ENCODE assay signal across 1 cellular context in the genomic region with DNA sequence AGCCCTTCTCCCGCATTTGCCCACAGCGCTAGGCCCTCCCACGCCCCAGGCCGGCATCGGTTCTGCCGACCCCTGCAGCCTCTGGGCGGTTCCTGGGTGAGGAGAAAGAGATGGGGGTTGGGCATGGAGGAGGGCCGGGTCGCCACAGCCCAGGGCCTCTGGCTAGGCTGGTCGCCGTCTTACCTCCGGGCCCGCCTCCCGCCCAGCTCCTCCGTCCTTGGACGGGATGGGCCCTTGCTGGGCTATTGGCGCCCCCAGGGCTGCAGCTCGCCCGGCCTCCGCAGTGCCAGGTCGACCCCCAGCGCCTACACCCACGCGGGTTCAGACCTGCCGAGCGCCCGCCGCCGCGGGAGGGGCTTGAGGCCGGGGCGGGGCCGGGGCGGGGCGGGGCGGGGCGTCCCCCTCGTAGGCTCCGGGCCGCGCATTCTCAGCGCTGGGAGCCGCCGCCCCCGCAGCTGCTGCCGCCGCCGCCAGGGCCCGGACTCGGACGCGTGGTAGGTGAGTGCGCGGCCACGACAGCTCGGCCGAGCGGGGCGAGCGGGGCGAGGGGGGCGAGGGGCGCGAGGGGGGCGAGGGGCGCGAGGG.
TF ChIP-seq lines count a peak whose summit lies in the region.

A gene (plus strand): TSS at position 424 of the 585 bp plus-strand sequence. CDS start 3,118 bp downstream, outside the sequence.

TF ChIP-seq in WTC11, 78 proteins besides CTCF, POLR2A, EP300 and RAD21 (continued from another document):
- TF ChIP-seq ESRRA (CRISPR knock-in tag; IDR thresholded peaks at IDR 0.05; ENCODE audit: borderline replicate concordance) (no peak), SMAD3 (CRISPR knock-in tag; IDR thresholded peaks at IDR 0.05; ENCODE audit: borderline replicate concordance) (no peak), EMX1 (CRISPR knock-in tag; IDR thresholded peaks at IDR 0.05) (no peak), IRF2 (CRISPR knock-in tag; IDR thresholded peaks at IDR 0.05; ENCODE audit: borderline replicate concordance, low read depth) (no peak), ZNF138 (CRISPR knock-in tag; conservative IDR thresholded peaks at IDR 0.05) (no peak), HMGA2 (CRISPR knock-in tag; IDR thresholded peaks at IDR 0.05) (no peak), TEAD1 (CRISPR knock-in tag; IDR thresholded peaks at IDR 0.05) (no peak), ZBTB21 (CRISPR knock-in tag; IDR thresholded peaks at IDR 0.05; ENCODE audit: borderline replicate concordance) (no peak), NR3C1 (CRISPR knock-in tag; conservative IDR thresholded peaks at IDR 0.05; ENCODE audit: low read depth) (no peak), JAZF1 (CRISPR knock-in tag; IDR thresholded peaks at IDR 0.05) (no peak), ZNF671 (CRISPR knock-in tag; IDR thresholded peaks at IDR 0.05) (no peak), KAT7 (CRISPR knock-in tag; IDR thresholded peaks at IDR 0.05; ENCODE audit: borderline replicate concordance) (no peak), MYBL2 (CRISPR knock-in tag; IDR thresholded peaks at IDR 0.05) (no peak), MXD4 (CRISPR knock-in tag; IDR thresholded peaks at IDR 0.05; ENCODE audit: borderline replicate concordance) (no peak)
- TF ChIP-seq, protein P1, sequence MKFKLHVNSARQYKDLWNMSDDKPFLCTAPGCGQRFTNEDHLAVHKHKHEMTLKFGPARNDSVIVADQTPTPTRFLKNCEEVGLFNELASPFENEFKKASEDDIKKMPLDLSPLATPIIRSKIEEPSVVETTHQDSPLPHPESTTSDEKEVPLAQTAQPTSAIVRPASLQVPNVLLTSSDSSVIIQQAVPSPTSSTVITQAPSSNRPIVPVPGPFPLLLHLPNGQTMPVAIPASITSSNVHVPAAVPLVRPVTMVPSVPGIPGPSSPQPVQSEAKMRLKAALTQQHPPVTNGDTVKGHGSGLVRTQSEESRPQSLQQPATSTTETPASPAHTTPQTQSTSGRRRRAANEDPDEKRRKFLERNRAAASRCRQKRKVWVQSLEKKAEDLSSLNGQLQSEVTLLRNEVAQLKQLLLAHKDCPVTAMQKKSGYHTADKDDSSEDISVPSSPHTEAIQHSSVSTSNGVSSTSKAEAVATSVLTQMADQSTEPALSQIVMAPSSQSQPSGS (CRISPR knock-in tag; IDR thresholded peaks at IDR 0.05; ENCODE audit: borderline replicate concordance, low read depth) = no peak
- TF ChIP-seq, protein P2, sequence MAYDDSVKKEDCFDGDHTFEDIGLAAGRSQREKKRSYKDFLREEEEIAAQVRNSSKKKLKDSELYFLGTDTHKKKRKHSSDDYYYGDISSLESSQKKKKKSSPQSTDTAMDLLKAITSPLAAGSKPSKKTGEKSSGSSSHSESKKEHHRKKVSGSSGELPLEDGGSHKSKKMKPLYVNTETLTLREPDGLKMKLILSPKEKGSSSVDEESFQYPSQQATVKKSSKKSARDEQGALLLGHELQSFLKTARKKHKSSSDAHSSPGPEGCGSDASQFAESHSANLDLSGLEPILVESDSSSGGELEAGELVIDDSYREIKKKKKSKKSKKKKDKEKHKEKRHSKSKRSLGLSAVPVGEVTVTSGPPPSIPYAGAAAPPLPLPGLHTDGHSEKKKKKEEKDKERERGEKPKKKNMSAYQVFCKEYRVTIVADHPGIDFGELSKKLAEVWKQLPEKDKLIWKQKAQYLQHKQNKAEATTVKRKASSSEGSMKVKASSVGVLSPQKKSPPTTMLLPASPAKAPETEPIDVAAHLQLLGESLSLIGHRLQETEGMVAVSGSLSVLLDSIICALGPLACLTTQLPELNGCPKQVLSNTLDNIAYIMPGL (CRISPR knock-in tag; IDR thresholded peaks at IDR 0.05) = no peak
- TF ChIP-seq, protein P3, sequence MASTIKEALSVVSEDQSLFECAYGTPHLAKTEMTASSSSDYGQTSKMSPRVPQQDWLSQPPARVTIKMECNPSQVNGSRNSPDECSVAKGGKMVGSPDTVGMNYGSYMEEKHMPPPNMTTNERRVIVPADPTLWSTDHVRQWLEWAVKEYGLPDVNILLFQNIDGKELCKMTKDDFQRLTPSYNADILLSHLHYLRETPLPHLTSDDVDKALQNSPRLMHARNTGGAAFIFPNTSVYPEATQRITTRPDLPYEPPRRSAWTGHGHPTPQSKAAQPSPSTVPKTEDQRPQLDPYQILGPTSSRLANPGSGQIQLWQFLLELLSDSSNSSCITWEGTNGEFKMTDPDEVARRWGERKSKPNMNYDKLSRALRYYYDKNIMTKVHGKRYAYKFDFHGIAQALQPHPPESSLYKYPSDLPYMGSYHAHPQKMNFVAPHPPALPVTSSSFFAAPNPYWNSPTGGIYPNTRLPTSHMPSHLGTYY (CRISPR knock-in tag; IDR thresholded peaks at IDR 0.05) = no peak
- TF ChIP-seq, protein P4, sequence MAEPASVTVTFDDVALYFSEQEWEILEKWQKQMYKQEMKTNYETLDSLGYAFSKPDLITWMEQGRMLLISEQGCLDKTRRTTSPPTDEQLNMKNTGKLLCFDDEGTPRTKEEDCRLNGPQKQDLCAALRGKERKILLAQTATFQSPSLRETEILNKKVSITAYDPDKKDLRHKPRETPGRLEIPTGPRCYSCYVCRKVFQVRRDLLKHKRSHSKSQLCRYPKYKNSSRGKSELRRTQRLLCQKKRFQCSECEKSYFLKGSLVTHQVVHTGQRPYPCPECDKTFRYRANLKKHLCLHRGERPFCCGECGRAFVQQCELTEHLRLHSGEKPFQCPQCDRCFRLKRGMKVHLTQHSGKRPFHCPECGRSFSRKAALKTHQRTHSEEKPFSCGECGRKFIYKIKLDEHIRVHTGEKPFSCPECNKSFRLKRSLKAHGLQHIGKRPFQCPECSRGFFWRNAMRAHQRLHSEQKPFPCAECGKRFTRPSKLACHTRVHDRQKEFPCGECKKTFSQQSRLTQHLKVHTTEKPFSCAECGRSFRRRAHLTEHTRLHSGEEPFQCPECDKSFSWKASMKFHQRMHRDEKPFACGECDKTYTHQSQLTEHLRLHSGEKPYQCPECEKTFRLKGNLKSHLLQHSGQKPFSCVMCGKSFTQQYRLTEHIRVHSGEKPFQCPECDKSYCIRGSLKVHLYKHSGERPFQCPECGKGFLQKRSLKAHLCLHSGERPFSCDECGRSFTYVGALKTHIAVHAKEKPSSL (CRISPR knock-in tag; conservative IDR thresholded peaks at IDR 0.05) = no peak
- TF ChIP-seq, protein P5, sequence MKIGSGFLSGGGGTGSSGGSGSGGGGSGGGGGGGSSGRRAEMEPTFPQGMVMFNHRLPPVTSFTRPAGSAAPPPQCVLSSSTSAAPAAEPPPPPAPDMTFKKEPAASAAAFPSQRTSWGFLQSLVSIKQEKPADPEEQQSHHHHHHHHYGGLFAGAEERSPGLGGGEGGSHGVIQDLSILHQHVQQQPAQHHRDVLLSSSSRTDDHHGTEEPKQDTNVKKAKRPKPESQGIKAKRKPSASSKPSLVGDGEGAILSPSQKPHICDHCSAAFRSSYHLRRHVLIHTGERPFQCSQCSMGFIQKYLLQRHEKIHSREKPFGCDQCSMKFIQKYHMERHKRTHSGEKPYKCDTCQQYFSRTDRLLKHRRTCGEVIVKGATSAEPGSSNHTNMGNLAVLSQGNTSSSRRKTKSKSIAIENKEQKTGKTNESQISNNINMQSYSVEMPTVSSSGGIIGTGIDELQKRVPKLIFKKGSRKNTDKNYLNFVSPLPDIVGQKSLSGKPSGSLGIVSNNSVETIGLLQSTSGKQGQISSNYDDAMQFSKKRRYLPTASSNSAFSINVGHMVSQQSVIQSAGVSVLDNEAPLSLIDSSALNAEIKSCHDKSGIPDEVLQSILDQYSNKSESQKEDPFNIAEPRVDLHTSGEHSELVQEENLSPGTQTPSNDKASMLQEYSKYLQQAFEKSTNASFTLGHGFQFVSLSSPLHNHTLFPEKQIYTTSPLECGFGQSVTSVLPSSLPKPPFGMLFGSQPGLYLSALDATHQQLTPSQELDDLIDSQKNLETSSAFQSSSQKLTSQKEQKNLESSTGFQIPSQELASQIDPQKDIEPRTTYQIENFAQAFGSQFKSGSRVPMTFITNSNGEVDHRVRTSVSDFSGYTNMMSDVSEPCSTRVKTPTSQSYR (CRISPR knock-in tag; IDR thresholded peaks at IDR 0.05) = peak; percentile 87; the same call in 1 of the 2 replicates
- TF ChIP-seq, protein P6, sequence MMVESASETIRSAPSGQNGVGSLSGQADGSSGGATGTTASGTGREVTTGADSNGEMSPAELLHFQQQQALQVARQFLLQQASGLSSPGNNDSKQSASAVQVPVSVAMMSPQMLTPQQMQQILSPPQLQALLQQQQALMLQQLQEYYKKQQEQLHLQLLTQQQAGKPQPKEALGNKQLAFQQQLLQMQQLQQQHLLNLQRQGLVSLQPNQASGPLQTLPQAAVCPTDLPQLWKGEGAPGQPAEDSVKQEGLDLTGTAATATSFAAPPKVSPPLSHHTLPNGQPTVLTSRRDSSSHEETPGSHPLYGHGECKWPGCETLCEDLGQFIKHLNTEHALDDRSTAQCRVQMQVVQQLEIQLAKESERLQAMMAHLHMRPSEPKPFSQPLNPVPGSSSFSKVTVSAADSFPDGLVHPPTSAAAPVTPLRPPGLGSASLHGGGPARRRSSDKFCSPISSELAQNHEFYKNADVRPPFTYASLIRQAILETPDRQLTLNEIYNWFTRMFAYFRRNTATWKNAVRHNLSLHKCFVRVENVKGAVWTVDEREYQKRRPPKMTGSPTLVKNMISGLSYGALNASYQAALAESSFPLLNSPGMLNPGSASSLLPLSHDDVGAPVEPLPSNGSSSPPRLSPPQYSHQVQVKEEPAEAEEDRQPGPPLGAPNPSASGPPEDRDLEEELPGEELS (CRISPR knock-in tag; IDR thresholded peaks at IDR 0.05) = no peak
- TF ChIP-seq, protein P7, sequence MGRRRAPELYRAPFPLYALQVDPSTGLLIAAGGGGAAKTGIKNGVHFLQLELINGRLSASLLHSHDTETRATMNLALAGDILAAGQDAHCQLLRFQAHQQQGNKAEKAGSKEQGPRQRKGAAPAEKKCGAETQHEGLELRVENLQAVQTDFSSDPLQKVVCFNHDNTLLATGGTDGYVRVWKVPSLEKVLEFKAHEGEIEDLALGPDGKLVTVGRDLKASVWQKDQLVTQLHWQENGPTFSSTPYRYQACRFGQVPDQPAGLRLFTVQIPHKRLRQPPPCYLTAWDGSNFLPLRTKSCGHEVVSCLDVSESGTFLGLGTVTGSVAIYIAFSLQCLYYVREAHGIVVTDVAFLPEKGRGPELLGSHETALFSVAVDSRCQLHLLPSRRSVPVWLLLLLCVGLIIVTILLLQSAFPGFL (CRISPR knock-in tag; IDR thresholded peaks at IDR 0.05; ENCODE audit: borderline replicate concordance) = no peak
- TF ChIP-seq, protein P8, sequence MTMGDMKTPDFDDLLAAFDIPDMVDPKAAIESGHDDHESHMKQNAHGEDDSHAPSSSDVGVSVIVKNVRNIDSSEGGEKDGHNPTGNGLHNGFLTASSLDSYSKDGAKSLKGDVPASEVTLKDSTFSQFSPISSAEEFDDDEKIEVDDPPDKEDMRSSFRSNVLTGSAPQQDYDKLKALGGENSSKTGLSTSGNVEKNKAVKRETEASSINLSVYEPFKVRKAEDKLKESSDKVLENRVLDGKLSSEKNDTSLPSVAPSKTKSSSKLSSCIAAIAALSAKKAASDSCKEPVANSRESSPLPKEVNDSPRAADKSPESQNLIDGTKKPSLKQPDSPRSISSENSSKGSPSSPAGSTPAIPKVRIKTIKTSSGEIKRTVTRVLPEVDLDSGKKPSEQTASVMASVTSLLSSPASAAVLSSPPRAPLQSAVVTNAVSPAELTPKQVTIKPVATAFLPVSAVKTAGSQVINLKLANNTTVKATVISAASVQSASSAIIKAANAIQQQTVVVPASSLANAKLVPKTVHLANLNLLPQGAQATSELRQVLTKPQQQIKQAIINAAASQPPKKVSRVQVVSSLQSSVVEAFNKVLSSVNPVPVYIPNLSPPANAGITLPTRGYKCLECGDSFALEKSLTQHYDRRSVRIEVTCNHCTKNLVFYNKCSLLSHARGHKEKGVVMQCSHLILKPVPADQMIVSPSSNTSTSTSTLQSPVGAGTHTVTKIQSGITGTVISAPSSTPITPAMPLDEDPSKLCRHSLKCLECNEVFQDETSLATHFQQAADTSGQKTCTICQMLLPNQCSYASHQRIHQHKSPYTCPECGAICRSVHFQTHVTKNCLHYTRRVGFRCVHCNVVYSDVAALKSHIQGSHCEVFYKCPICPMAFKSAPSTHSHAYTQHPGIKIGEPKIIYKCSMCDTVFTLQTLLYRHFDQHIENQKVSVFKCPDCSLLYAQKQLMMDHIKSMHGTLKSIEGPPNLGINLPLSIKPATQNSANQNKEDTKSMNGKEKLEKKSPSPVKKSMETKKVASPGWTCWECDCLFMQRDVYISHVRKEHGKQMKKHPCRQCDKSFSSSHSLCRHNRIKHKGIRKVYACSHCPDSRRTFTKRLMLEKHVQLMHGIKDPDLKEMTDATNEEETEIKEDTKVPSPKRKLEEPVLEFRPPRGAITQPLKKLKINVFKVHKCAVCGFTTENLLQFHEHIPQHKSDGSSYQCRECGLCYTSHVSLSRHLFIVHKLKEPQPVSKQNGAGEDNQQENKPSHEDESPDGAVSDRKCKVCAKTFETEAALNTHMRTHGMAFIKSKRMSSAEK (CRISPR knock-in tag; IDR thresholded peaks at IDR 0.05; ENCODE audit: borderline replicate concordance) = no peak
TF ChIP-seq in WTC11: peak in this region for 5.
